Comparison of ENCODE assay signal across 1 cellular context in the genomic region with DNA sequence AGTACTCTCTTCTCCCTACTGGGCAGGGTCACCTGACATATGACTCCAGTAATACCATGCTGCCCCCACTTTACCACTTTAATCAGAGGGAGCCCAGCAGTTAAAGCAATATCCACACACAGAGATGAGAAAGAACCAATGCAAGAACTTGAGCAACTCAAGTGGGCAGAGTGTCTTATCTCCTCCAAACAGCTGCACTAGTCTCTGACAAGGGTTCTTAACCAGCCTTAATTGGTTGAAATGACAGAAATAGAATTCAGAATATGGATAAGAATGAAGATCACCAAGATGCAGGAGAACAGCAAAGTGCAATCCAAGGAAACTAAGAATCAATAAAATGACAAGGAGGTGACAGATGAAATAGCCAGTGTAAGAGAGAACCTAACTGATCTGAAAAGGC.
TF ChIP-seq lines count a peak whose summit lies in the region.

No MANE protein-coding gene starts in this region.

TF ChIP-seq in K562, 482 proteins besides CTCF, POLR2A, EP300 and RAD21 (continued from another document and continues in another):
- TF ChIP-seq CHAMP1 (IDR thresholded peaks at IDR 0.05) (peak; percentile 68), SAP30 (IDR thresholded peaks at IDR 0.05; ENCODE audit: borderline replicate concordance, insufficient read depth, low read depth, low read length, poor library complexity, severe bottlenecking) (no peak), SLC30A9 (CRISPR knock-in tag; IDR thresholded peaks at IDR 0.05) (no peak), CHCHD3 (CRISPR knock-in tag; IDR thresholded peaks at IDR 0.05) (no peak), MEF2D (tag; conservative IDR thresholded peaks at IDR 0.05; ENCODE audit: low read depth) (peak; percentile 91), PHF8 (IDR thresholded peaks at IDR 0.05; ENCODE audit: borderline replicate concordance, low read length) (no peak), CBX2 (IDR thresholded peaks at IDR 0.05; ENCODE audit: insufficient read depth, low read length, poor library complexity, severe bottlenecking) (no peak), ZMIZ1 (IDR thresholded peaks at IDR 0.05; ENCODE audit: low read depth in 2 of 2, low read length in 2 of 2) (0 out of 4 replicates have a peak, but pooled peaks of 1 of the 2 experiments have one; percentile 19), NCOA2 (IDR thresholded peaks at IDR 0.05; ENCODE audit: partially characterized antibody in 2 of 2) (no peak), RBFOX2 (IDR thresholded peaks at IDR 0.05; ENCODE audit: low read depth, low read length) (no peak), HINFP (tag; conservative IDR thresholded peaks at IDR 0.05; ENCODE audit: low read depth) (no peak), PYGO2 (tag; IDR thresholded peaks at IDR 0.05) (no peak), ZNF507 (tag; conservative IDR thresholded peaks at IDR 0.05) (no peak), ERF (CRISPR knock-in tag; IDR thresholded peaks at IDR 0.05) (no peak), MECOM (CRISPR knock-in tag; IDR thresholded peaks at IDR 0.05) (no peak), TCF7 (IDR thresholded peaks at IDR 0.05; ENCODE audit: borderline replicate concordance) (no peak), ZNF76 (CRISPR knock-in tag; IDR thresholded peaks at IDR 0.05; ENCODE audit: borderline replicate concordance) (no peak), NFE2L1 (tag; IDR thresholded peaks at IDR 0.05; ENCODE audit: borderline replicate concordance, low read depth) (no peak), NR2F6 (CRISPR knock-in tag; IDR thresholded peaks at IDR 0.05) (no peak), ZNF324 (CRISPR knock-in tag; IDR thresholded peaks at IDR 0.05) (no peak), TRIM25 (IDR thresholded peaks at IDR 0.05; ENCODE audit: borderline replicate concordance) (no peak), RNF2 (IDR thresholded peaks at IDR 0.05) (no peak), KLF6 (CRISPR knock-in tag; IDR thresholded peaks at IDR 0.05; ENCODE audit: borderline replicate concordance) (no peak), BHLHE40 (IDR thresholded peaks at IDR 0.05; ENCODE audit: low read length) (no peak), ZZZ3 (IDR thresholded peaks at IDR 0.05) (no peak), ZNF184 (CRISPR knock-in tag; IDR thresholded peaks at IDR 0.05) (no peak), POLR2AphosphoS2 (IDR thresholded peaks at IDR 0.05; ENCODE audit: low read length) (no peak), CBFB (CRISPR knock-in tag; IDR thresholded peaks at IDR 0.05) (no peak), ZNF77 (CRISPR knock-in tag; IDR thresholded peaks at IDR 0.05) (no peak), FOXP1 (CRISPR knock-in tag; IDR thresholded peaks at IDR 0.05) (no peak), ETV6 (IDR thresholded peaks at IDR 0.05; ENCODE audit: borderline replicate concordance in 1 of 2, low read depth in 2 of 2, low read length in 1 of 2) (no peak), ETV6 (CRISPR knock-in tag; IDR thresholded peaks at IDR 0.05; ENCODE audit: borderline replicate concordance) (no peak)
- TF ChIP-seq, protein P1, sequence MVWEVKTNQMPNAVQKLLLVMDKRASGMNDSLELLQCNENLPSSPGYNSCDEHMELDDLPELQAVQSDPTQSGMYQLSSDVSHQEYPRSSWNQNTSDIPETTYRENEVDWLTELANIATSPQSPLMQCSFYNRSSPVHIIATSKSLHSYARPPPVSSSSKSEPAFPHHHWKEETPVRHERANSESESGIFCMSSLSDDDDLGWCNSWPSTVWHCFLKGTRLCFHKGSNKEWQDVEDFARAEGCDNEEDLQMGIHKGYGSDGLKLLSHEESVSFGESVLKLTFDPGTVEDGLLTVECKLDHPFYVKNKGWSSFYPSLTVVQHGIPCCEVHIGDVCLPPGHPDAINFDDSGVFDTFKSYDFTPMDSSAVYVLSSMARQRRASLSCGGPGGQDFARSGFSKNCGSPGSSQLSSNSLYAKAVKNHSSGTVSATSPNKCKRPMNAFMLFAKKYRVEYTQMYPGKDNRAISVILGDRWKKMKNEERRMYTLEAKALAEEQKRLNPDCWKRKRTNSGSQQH (CRISPR knock-in tag; IDR thresholded peaks at IDR 0.05) = no peak
- TF ChIP-seq, protein P2, sequence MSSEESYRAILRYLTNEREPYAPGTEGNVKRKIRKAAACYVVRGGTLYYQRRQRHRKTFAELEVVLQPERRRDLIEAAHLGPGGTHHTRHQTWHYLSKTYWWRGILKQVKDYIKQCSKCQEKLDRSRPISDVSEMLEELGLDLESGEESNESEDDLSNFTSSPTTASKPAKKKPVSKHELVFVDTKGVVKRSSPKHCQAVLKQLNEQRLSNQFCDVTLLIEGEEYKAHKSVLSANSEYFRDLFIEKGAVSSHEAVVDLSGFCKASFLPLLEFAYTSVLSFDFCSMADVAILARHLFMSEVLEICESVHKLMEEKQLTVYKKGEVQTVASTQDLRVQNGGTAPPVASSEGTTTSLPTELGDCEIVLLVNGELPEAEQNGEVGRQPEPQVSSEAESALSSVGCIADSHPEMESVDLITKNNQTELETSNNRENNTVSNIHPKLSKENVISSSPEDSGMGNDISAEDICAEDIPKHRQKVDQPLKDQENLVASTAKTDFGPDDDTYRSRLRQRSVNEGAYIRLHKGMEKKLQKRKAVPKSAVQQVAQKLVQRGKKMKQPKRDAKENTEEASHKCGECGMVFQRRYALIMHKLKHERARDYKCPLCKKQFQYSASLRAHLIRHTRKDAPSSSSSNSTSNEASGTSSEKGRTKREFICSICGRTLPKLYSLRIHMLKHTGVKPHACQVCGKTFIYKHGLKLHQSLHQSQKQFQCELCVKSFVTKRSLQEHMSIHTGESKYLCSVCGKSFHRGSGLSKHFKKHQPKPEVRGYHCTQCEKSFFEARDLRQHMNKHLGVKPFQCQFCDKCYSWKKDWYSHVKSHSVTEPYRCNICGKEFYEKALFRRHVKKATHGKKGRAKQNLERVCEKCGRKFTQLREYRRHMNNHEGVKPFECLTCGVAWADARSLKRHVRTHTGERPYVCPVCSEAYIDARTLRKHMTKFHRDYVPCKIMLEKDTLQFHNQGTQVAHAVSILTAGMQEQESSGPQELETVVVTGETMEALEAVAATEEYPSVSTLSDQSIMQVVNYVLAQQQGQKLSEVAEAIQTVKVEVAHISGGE (CRISPR knock-in tag; IDR thresholded peaks at IDR 0.05) = no peak
- TF ChIP-seq, protein P3, sequence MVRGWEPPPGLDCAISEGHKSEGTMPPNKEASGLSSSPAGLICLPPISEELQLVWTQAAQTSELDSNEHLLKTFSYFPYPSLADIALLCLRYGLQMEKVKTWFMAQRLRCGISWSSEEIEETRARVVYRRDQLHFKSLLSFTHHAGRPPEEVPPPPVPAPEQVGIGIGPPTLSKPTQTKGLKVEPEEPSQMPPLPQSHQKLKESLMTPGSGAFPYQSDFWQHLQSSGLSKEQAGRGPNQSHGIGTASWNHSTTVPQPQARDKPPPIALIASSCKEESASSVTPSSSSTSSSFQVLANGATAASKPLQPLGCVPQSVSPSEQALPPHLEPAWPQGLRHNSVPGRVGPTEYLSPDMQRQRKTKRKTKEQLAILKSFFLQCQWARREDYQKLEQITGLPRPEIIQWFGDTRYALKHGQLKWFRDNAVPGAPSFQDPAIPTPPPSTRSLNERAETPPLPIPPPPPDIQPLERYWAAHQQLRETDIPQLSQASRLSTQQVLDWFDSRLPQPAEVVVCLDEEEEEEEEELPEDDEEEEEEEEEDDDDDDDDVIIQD (CRISPR knock-in tag; IDR thresholded peaks at IDR 0.05) = no peak
- TF ChIP-seq, protein P4, sequence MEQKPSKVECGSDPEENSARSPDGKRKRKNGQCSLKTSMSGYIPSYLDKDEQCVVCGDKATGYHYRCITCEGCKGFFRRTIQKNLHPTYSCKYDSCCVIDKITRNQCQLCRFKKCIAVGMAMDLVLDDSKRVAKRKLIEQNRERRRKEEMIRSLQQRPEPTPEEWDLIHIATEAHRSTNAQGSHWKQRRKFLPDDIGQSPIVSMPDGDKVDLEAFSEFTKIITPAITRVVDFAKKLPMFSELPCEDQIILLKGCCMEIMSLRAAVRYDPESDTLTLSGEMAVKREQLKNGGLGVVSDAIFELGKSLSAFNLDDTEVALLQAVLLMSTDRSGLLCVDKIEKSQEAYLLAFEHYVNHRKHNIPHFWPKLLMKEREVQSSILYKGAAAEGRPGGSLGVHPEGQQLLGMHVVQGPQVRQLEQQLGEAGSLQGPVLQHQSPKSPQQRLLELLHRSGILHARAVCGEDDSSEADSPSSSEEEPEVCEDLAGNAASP (IDR thresholded peaks at IDR 0.05) = no peak
- TF ChIP-seq, protein P5, sequence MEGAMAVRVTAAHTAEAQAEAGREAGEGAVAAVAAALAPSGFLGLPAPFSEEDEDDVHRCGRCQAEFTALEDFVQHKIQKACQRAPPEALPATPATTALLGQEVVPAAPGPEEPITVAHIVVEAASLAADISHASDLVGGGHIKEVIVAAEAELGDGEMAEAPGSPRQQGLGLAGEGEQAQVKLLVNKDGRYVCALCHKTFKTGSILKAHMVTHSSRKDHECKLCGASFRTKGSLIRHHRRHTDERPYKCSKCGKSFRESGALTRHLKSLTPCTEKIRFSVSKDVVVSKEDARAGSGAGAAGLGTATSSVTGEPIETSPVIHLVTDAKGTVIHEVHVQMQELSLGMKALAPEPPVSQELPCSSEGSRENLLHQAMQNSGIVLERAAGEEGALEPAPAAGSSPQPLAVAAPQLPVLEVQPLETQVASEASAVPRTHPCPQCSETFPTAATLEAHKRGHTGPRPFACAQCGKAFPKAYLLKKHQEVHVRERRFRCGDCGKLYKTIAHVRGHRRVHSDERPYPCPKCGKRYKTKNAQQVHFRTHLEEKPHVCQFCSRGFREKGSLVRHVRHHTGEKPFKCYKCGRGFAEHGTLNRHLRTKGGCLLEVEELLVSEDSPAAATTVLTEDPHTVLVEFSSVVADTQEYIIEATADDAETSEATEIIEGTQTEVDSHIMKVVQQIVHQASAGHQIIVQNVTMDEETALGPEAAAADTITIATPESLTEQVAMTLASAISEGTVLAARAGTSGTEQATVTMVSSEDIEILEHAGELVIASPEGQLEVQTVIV (CRISPR knock-in tag; IDR thresholded peaks at IDR 0.05; ENCODE audit: borderline replicate concordance) = no peak
- TF ChIP-seq, protein P6, sequence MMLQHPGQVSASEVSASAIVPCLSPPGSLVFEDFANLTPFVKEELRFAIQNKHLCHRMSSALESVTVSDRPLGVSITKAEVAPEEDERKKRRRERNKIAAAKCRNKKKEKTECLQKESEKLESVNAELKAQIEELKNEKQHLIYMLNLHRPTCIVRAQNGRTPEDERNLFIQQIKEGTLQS (IDR thresholded peaks at IDR 0.05) = 0 out of 2 replicates have a peak, but pooled peaks have one; percentile 6
- TF ChIP-seq, protein P6 (CRISPR knock-in tag; conservative IDR thresholded peaks at IDR 0.05) = no peak
